ENCODE assay signal across 13 cellular contexts in the genomic region with DNA sequence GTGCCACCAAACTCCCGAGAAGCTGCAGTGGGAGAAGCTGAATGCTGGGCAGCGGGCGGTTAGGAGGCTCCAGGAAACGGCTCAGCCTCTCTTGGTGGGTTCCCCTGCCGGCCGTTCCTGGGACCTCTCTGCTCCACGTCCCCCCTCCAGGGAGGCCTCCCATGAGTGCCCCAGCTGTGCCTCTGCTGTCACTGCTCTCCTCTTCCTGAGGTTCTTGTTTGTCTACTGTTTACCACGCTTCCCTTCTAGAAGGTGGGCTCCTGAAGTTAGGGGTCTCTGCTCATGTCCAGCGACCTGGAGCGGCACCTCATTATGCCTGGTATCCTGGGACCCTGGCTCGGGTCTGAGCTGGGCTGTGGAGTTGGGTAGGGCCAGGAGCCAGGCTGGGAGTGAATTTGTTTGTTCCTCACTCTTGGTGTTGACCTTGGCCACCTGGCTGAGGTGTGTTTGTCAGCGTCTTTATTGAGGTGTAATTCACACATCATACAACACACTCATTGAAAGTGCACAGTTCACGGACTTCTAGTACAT. TPM values are rescaled to one million over a fixed set of nuclear protein-coding genes. Genes with fewer than 3 reads are reported as not detected.
A peak's percentile ranks its signal among the peaks of the same experiment; 100 is the strongest.
DNase-seq lines count a peak whose midpoint lies in the region; ATAC-seq, FAIRE-seq and TF ChIP-seq lines count a peak whose summit lies in the region.
"Had no signal": no experiment of that assay in that cellular context is flagged by ENCODE, and none has a peak within 500 bp of the region (broad histone marks: within the 10 kb centered on the region; RNA-seq: fewer than 3 reads in every experiment).

No MANE protein-coding gene starts in this region.

- peaks cover 96% of the 10 kb centered on the region for H3K4me1 Mint-ChIP-seq in dendritic cell treated with granulocyte-macrophage colony-stimulating factor and Interleukin-4, amounts not matched to agents 40 ng/mL and 50 ng/mL, for 4 days (ENCODE audit: low read depth)
- peaks cover 69 to 82% (median 80%) of the 10 kb centered on the region in 3 donors for H3K4me1 Mint-ChIP-seq in naive B cell
- peaks cover 13 to 37% of the 10 kb centered on the region in 2 donors for H3K4me1 Mint-ChIP-seq in natural killer cell treated with Interleukin-12 subunit alpha and Interleukin-12 subunit beta and Interleukin-15 and Interleukin-18, amount 100 ng/mL, for 72 hours (ENCODE audit: low read depth in 2 of 2)

- H2AFZ ChIP-seq in HepG2 (ENCODE audit: low read length): no peak overlapping the region

- TF ChIP-seq CTCF in right lobe of liver (IDR thresholded peaks at IDR 0.05) (no peak), HepG2 (CRISPR knock-in tag; IDR thresholded peaks at IDR 0.05) (no peak)

- H3K4me3 ChIP-seq in right lobe of liver: no peak overlapping the region
- no peak overlapping the region for H3K4me3 ChIP-seq in HepG2 (replicated peaks in 1 of 3; ENCODE audit: insufficient read depth in 1 of 3, low read depth in 2 of 3, low read length in 3 of 3)
- H3K4me3 ChIP-seq in aorta (ENCODE audit: low read length in 2 of 2): no peak overlapping the region

- H3K9me3 ChIP-seq in right lobe of liver (no peaks in the 10 kb centered on the region), HepG2 (ENCODE audit: low read length) (no peaks in the 10 kb centered on the region), aorta (ENCODE audit: control insufficient read depth, low read length) (no peaks in the 10 kb centered on the region)

- 74% methylated on average over 8 of the region's 13 CpGs for WGBS in right lobe of liver (ENCODE audit: insufficient coverage, low coverage, low lambda C conversion rate, missing lambda C conversion rate)
- 86% methylated on average over 13 of the region's 13 CpGs for WGBS in HepG2 (ENCODE audit: low lambda C conversion rate)
- 89 to 91% methylated on average over 13 of the region's 13 CpGs for WGBS in aorta, 2 donors

- no peak for TF ChIP-seq POLR2A in right lobe of liver (IDR thresholded peaks at IDR 0.05)
- TF ChIP-seq POLR2A in HepG2 (IDR thresholded peaks at IDR 0.05; ENCODE audit: insufficient read depth in 1 of 2, low read depth in 2 of 2, low read length in 2 of 2): no peak

- no peak overlapping the region for H3K27ac ChIP-seq in right lobe of liver
- H3K27ac ChIP-seq in HepG2 (ENCODE audit: extremely low read length, insufficient read depth, low read length): no peak overlapping the region
- no peak overlapping the region for H3K27ac ChIP-seq in aorta (ENCODE audit: low read depth in 1 of 2, low read length in 2 of 2)
- no peak overlapping the region for H3K27ac ChIP-seq in caudate nucleus (ENCODE audit: low read depth, low read length)

- no peak for FAIRE-seq in HepG2 (lab: Jason Lieb, UNC)

- H3K4me1 ChIP-seq in right lobe of liver (peaks cover 0 to 47% (median 20%) of the 10 kb centered on the region in 4 donors), HepG2 (ENCODE audit: insufficient read depth, low read length) (peaks cover 49% of the 10 kb centered on the region), aorta (ENCODE audit: control insufficient read depth in 1 of 2, insufficient read depth in 2 of 2, low read length in 2 of 2) (no peaks in the 10 kb centered on the region)

- no peaks in the 10 kb centered on the region for H3K36me3 ChIP-seq in right lobe of liver
- no peaks in the 10 kb centered on the region for H3K36me3 ChIP-seq in HepG2 (replicated peaks in 1 of 2; ENCODE audit: control insufficient read depth in 1 of 2, insufficient read depth in 2 of 2, low read length in 2 of 2)
- no peaks in the 10 kb centered on the region for H3K36me3 ChIP-seq in aorta (ENCODE audit: control insufficient read depth in 1 of 2, insufficient read depth in 2 of 2, low read length in 1 of 2)

- BruUV-seq in HepG2 (replicated peaks; lab: Mats Ljungman, UMichigan): no TSS peak

- CTCF ChIA-PET in HepG2 (lab: Yijun Ruan, JAX; ENCODE audit: low intra/inter-chr PET ratio, low total read pairs): no interaction called here

- TF ChIP-seq EP300 in HepG2 (IDR thresholded peaks at IDR 0.05; ENCODE audit: low read depth in 2 of 2, low read length in 2 of 2): no peak
- TF ChIP-seq EP300 in HepG2 (CRISPR knock-in tag; IDR thresholded peaks at IDR 0.05; ENCODE audit: borderline replicate concordance): no peak

- H3K4me3 Mint-ChIP-seq in dendritic cell treated with granulocyte-macrophage colony-stimulating factor and Interleukin-4, amounts not matched to agents 40 ng/mL and 50 ng/mL, for 4 days: peak overlapping the region; percentile 30
- H3K4me3 Mint-ChIP-seq in naive B cell: peak overlapping the region; percentile 53 to 95 (median 78)
- no peak overlapping the region for H3K4me3 Mint-ChIP-seq in natural killer cell treated with Interleukin-12 subunit alpha and Interleukin-12 subunit beta and Interleukin-15 and Interleukin-18, amount 100 ng/mL, for 72 hours
- H3K4me3 Mint-ChIP-seq: activated T-helper 17 cell treated with anti-CD3 and anti-CD28 coated beads, Interleukin-2, amount 50 U/mL, for 72 hours had no signal

- H3K27me3 ChIP-seq in right lobe of liver: no peaks in the 10 kb centered on the region
- H3K27me3 ChIP-seq in HepG2 (ENCODE audit: control insufficient read depth in 1 of 2, insufficient read depth in 2 of 2, low read length in 2 of 2): no peaks in the 10 kb centered on the region
- no peaks in the 10 kb centered on the region for H3K27me3 ChIP-seq in aorta (ENCODE audit: control insufficient read depth in 1 of 2, insufficient read depth in 2 of 2, low read length in 1 of 2)

- no peak overlapping the region for H3K9ac ChIP-seq in HepG2 (ENCODE audit: insufficient read depth, low read depth, low read length)

- no peaks in the 10 kb centered on the region for H3K27me3 Mint-ChIP-seq in dendritic cell treated with granulocyte-macrophage colony-stimulating factor and Interleukin-4, amounts not matched to agents 40 ng/mL and 50 ng/mL, for 4 days
- no peaks in the 10 kb centered on the region for H3K27me3 Mint-ChIP-seq in naive B cell
- H3K27me3 Mint-ChIP-seq in natural killer cell treated with Interleukin-12 subunit alpha and Interleukin-12 subunit beta and Interleukin-15 and Interleukin-18, amount 100 ng/mL, for 72 hours: no peaks in the 10 kb centered on the region
- H3K27me3 Mint-ChIP-seq: activated T-helper 17 cell treated with anti-CD3 and anti-CD28 coated beads, Interleukin-2, amount 50 U/mL, for 72 hours had no signal

- H3K27ac Mint-ChIP-seq in dendritic cell treated with granulocyte-macrophage colony-stimulating factor and Interleukin-4, amounts not matched to agents 40 ng/mL and 50 ng/mL, for 4 days: peak overlapping the region; percentile 78
- peak overlapping the region in 4 of 6 donors; percentile 60 to 91 (median 83) for H3K27ac Mint-ChIP-seq in naive B cell
- no peak overlapping the region for H3K27ac Mint-ChIP-seq in natural killer cell treated with Interleukin-12 subunit alpha and Interleukin-12 subunit beta and Interleukin-15 and Interleukin-18, amount 100 ng/mL, for 72 hours
- H3K27ac Mint-ChIP-seq: activated T-helper 17 cell treated with anti-CD3 and anti-CD28 coated beads, Interleukin-2, amount 50 U/mL, for 72 hours had no signal

- peaks cover 25% of the 10 kb centered on the region for H3K79me2 ChIP-seq in HepG2 (ENCODE audit: insufficient read depth, low read length)

- intact Hi-C loops in right lobe of liver (cut with DNase I) (loop anchor here in 1 of 2 donors (10.0 kb wide), 1 partner anchor 52 kb away; no protein-coding TSS in a partner anchor), HepG2 (cut with micrococcal nuclease; ENCODE audit: unreplicated experiment) (no loop called here), aorta (cut with DNase I) (no loop called here)
- intact Hi-C loops in dendritic cell treated with granulocyte-macrophage colony-stimulating factor and Interleukin-4, amounts not matched to agents 40 ng/mL and 50 ng/mL, for 4 days (cut with micrococcal nuclease): loop anchor here (5.0 to 10.0 kb wide), 2 partner anchors 40 to 152 kb away; a partner anchor contains a TSS

- DNase-seq in right lobe of liver (peak in 2 of 3 donors; percentile 46 to 55), HepG2 (ENCODE audit: low spot score) (no peak), naive B cell (no peak), aorta (peak; percentile 40 to 57), caudate nucleus (lab: John Stamatoyannopoulos, UW) (no peak), T1000 (lab: John Stamatoyannopoulos, UW) (no peak)
- DNase-seq in natural killer cell treated with Interleukin-12 subunit alpha and Interleukin-12 subunit beta and Interleukin-15 and Interleukin-18, amount 100 ng/mL, for 72 hours (ENCODE audit: low spot score): no peak
- DNase-seq: activated CD8-positive, alpha-beta memory T cell treated with anti-CD3 and anti-CD28 coated beads for 24 hours; cortex of kidney; midbrain; stimulated activated CD4-positive, alpha-beta T cell treated with anti-CD3 and anti-CD28 coated beads, Interleukin-15, amount 100 ng/mL, for 24 hours had no signal

- H3K36me3 Mint-ChIP-seq in dendritic cell treated with granulocyte-macrophage colony-stimulating factor and Interleukin-4, amounts not matched to agents 40 ng/mL and 50 ng/mL, for 4 days (ENCODE audit: low read depth): peaks cover 64% of the 10 kb centered on the region
- H3K36me3 Mint-ChIP-seq in naive B cell: no peaks in the 10 kb centered on the region
- H3K36me3 Mint-ChIP-seq in natural killer cell treated with Interleukin-12 subunit alpha and Interleukin-12 subunit beta and Interleukin-15 and Interleukin-18, amount 100 ng/mL, for 72 hours: no peaks in the 10 kb centered on the region

- peaks cover 8% of the 10 kb centered on the region for H4K20me1 ChIP-seq in HepG2 (ENCODE audit: insufficient read depth, low read length)

- ATAC-seq in right lobe of liver (no peak), HepG2 (no peak), naive B cell (ENCODE audit: low read depth in 2 of 2) (no peak), aorta (ENCODE audit: low FRiP score) (no peak)
- no peak for ATAC-seq in natural killer cell treated with Interleukin-12 subunit alpha and Interleukin-12 subunit beta and Interleukin-15 and Interleukin-18, amount 100 ng/mL, for 72 hours
- ATAC-seq: activated T-helper 17 cell treated with anti-CD3 and anti-CD28 coated beads, Interleukin-2, amount 50 U/mL, for 72 hours had no signal

- TF ChIP-seq RAD21 in HepG2 (CRISPR knock-in tag; IDR thresholded peaks at IDR 0.05): no peak

- POLR2A ChIA-PET in HepG2 (lab: Yijun Ruan, JAX): no interaction called here

- in situ Hi-C loops in HepG2 (cut with HindIII; ENCODE audit: extremely low pct_ligation_motif_present, low pct_unique_long_range_greater_than_20kb): no loop called here

- no peaks in the 10 kb centered on the region for H3K9me3 Mint-ChIP-seq in dendritic cell treated with granulocyte-macrophage colony-stimulating factor and Interleukin-4, amounts not matched to agents 40 ng/mL and 50 ng/mL, for 4 days
- H3K9me3 Mint-ChIP-seq in naive B cell: no peaks in the 10 kb centered on the region
- H3K9me3 Mint-ChIP-seq in natural killer cell treated with Interleukin-12 subunit alpha and Interleukin-12 subunit beta and Interleukin-15 and Interleukin-18, amount 100 ng/mL, for 72 hours: no peaks in the 10 kb centered on the region
- H3K9me3 Mint-ChIP-seq: activated T-helper 17 cell treated with anti-CD3 and anti-CD28 coated beads, Interleukin-2, amount 50 U/mL, for 72 hours had no signal

- H3K4me2 ChIP-seq in HepG2 (ENCODE audit: low read depth, low read length): no peak overlapping the region

RNA-seq across cellular contexts. Expression of a gene that starts 37.8 kb away (rescaled TPM):
- total RNA-seq in right lobe of liver (10 to 100 TPM; 29.7 to 72.0 (median 34.8) TPM), HepG2 (2016; rRNA removed; fragmentation: Illumina TruSeq; extraction: Trizol) (12.9 and 15.7 TPM in 2 replicates), aorta (10 to 100 TPM; 15.6 to 37.1 TPM)
- 14.1 and 16.3 TPM in 2 replicates for total RNA-seq in HepG2 (2016; cell fraction: cytosol; rRNA removed; fragmentation: Illumina TruSeq; extraction: Trizol; ENCODE audit: low read depth)
- 6.4 and 16.5 TPM in 2 replicates for total RNA-seq in HepG2 (2016; cell fraction: insoluble cytoplasmic fraction; rRNA removed; fragmentation: Illumina TruSeq; extraction: Trizol)
- 12.4 and 12.8 TPM in 2 replicates for total RNA-seq in HepG2 (2016; cell fraction: membrane; rRNA removed; fragmentation: Illumina TruSeq; extraction: Trizol)
- 23.1 and 33.6 TPM in 2 replicates for total RNA-seq in HepG2 (2016; cell fraction: nucleus; rRNA removed; fragmentation: Illumina TruSeq; extraction: Trizol)
- polyA plus RNA-seq in HepG2 (2011; rRNA removed) (15.2 and 16.8 TPM in 2 replicates), naive B cell (ENCODE audit: low read depth in 6 of 6) (10 to 100 TPM in 1 of 6 donors, 1 to 10 TPM in 5; 4.0 to 12.5 (median 6.9) TPM), aorta (1 to 10 TPM; 5.5 to 6.8 TPM)
- polyA plus RNA-seq in HepG2 (2011; cell fraction: cytosol; rRNA removed): 9.6 and 13.3 TPM in 2 replicates
- 31.6 and 32.7 TPM in 2 replicates for polyA plus RNA-seq in HepG2 (2011; cell fraction: nucleus; rRNA removed)
- 11.1 and 12.7 TPM in 2 replicates for polyA plus RNA-seq in HepG2 (2012)
- polyA plus RNA-seq in HepG2 (2016; cell fraction: cytosol; fragmentation: Illumina TruSeq; extraction: Trizol; ENCODE audit: low read depth): 2.2 and 2.8 TPM in 2 replicates
- 5.3 and 6.3 TPM in 2 replicates for polyA plus RNA-seq in HepG2 (2016; cell fraction: insoluble cytoplasmic fraction; fragmentation: Illumina TruSeq; extraction: Trizol; ENCODE audit: low read depth)
- polyA plus RNA-seq in HepG2 (2016; cell fraction: membrane; fragmentation: Illumina TruSeq; extraction: Trizol; ENCODE audit: low read depth): 4.4 and 6.1 TPM in 2 replicates
- polyA plus RNA-seq in HepG2 (2016; cell fraction: nucleus; fragmentation: Illumina TruSeq; extraction: Trizol; ENCODE audit: insufficient read depth, low read depth): 20.4 and 22.4 TPM in 2 replicates
- 27.9 and 38.7 TPM in 2 replicates for polyA minus RNA-seq in HepG2 (2011; rRNA and poly(A)+ RNA removed; ENCODE audit: low replicate concordance)
- polyA minus RNA-seq in HepG2 (2011; cell fraction: cytosol; rRNA and poly(A)+ RNA removed): 10.0 and 13.9 TPM in 2 replicates
- polyA minus RNA-seq in HepG2 (2011; cell fraction: nucleus; rRNA and poly(A)+ RNA removed): 18.5 and 30.2 TPM in 2 replicates
- 10 to 100 TPM in 1 of 2 donors, 1 to 10 TPM in 1; 6.8 to 21.4 TPM for total RNA-seq in natural killer cell treated with Interleukin-12 subunit alpha and Interleukin-12 subunit beta and Interleukin-15 and Interleukin-18, amount 100 ng/mL, for 72 hours

RNA-seq across cellular contexts. Expression of a gene that starts 44.9 kb away (rescaled TPM):
- 1 to 10 TPM; 2.9 to 8.2 (median 5.0) TPM for total RNA-seq in right lobe of liver
- total RNA-seq in HepG2 (2016; rRNA removed; fragmentation: Illumina TruSeq; extraction: Trizol): 1.5 and 1.8 TPM in 2 replicates
- total RNA-seq in HepG2 (2016; cell fraction: cytosol; rRNA removed; fragmentation: Illumina TruSeq; extraction: Trizol; ENCODE audit: low read depth): 0.53 and 0.71 TPM in 2 replicates
- 1.1 and 1.6 TPM in 2 replicates for total RNA-seq in HepG2 (2016; cell fraction: insoluble cytoplasmic fraction; rRNA removed; fragmentation: Illumina TruSeq; extraction: Trizol)
- total RNA-seq in HepG2 (2016; cell fraction: membrane; rRNA removed; fragmentation: Illumina TruSeq; extraction: Trizol): 0.62 and 0.71 TPM in 2 replicates
- 2.1 and 2.2 TPM in 2 replicates for total RNA-seq in HepG2 (2016; cell fraction: nucleus; rRNA removed; fragmentation: Illumina TruSeq; extraction: Trizol)
- polyA plus RNA-seq in HepG2 (2011; rRNA removed): 0.78 and 0.84 TPM in 2 replicates
- 0.49 and 0.62 TPM in 2 replicates for polyA plus RNA-seq in HepG2 (2011; cell fraction: cytosol; rRNA removed)
- 2.1 and 3.6 TPM in 2 replicates for polyA plus RNA-seq in HepG2 (2011; cell fraction: nucleus; rRNA removed)
- 0.75 and 0.95 TPM in 2 replicates for polyA plus RNA-seq in HepG2 (2012)
- polyA plus RNA-seq in HepG2 (2016; cell fraction: cytosol; fragmentation: Illumina TruSeq; extraction: Trizol; ENCODE audit: low read depth): 0.17 and 0.26 TPM in 2 replicates
- polyA plus RNA-seq in HepG2 (2016; cell fraction: insoluble cytoplasmic fraction; fragmentation: Illumina TruSeq; extraction: Trizol; ENCODE audit: low read depth): 0.76 and 1.3 TPM in 2 replicates
- 0.38 and 0.70 TPM in 2 replicates for polyA plus RNA-seq in HepG2 (2016; cell fraction: membrane; fragmentation: Illumina TruSeq; extraction: Trizol; ENCODE audit: low read depth)
- 4.1 and 5.1 TPM in 2 replicates for polyA plus RNA-seq in HepG2 (2016; cell fraction: nucleus; fragmentation: Illumina TruSeq; extraction: Trizol; ENCODE audit: insufficient read depth, low read depth)
- polyA minus RNA-seq in HepG2 (2011; rRNA and poly(A)+ RNA removed; ENCODE audit: low replicate concordance): 4.5 and 19.4 TPM in 2 replicates
- 0.30 and 1.1 TPM in 2 replicates for polyA minus RNA-seq in HepG2 (2011; cell fraction: cytosol; rRNA and poly(A)+ RNA removed)
- 2.0 and 3.5 TPM in 2 replicates for polyA minus RNA-seq in HepG2 (2011; cell fraction: nucleus; rRNA and poly(A)+ RNA removed)
- polyA plus RNA-seq in naive B cell (ENCODE audit: low read depth in 6 of 6): 1 to 10 TPM in 5 of 6 donors, under 1 TPM in 1; 0.94 to 3.9 (median 2.1) TPM
- 1 to 10 TPM; 2.3 to 3.0 TPM for total RNA-seq in aorta
- polyA plus RNA-seq in aorta: under 1 TPM; 0.15 to 0.38 TPM
- total RNA-seq in natural killer cell treated with Interleukin-12 subunit alpha and Interleukin-12 subunit beta and Interleukin-15 and Interleukin-18, amount 100 ng/mL, for 72 hours: under 1 TPM; 0.14 to 0.45 TPM

Comparison
In these comparisons a context has a peak if more than half of its experiments do, and no peak if none do; other contexts are left out.
1. DNase-seq: peak in right lobe of liver (2 of 3) and aorta (2 of 2); none in HepG2 (single experiment), naive B cell (single experiment), caudate nucleus (0 of 61), T1000 (single experiment) and natural killer cell treated with Interleukin-12 subunit alpha and Interleukin-12 subunit beta and Interleukin-15 and Interleukin-18, amount 100 ng/mL, for 72 hours (single experiment).
2. H3K27ac Mint-ChIP-seq: peak in dendritic cell treated with granulocyte-macrophage colony-stimulating factor and Interleukin-4, amounts not matched to agents 40 ng/mL and 50 ng/mL, for 4 days (single experiment) and naive B cell (4 of 6); none in natural killer cell treated with Interleukin-12 subunit alpha and Interleukin-12 subunit beta and Interleukin-15 and Interleukin-18, amount 100 ng/mL, for 72 hours (0 of 2).